In the genomic region with DNA sequence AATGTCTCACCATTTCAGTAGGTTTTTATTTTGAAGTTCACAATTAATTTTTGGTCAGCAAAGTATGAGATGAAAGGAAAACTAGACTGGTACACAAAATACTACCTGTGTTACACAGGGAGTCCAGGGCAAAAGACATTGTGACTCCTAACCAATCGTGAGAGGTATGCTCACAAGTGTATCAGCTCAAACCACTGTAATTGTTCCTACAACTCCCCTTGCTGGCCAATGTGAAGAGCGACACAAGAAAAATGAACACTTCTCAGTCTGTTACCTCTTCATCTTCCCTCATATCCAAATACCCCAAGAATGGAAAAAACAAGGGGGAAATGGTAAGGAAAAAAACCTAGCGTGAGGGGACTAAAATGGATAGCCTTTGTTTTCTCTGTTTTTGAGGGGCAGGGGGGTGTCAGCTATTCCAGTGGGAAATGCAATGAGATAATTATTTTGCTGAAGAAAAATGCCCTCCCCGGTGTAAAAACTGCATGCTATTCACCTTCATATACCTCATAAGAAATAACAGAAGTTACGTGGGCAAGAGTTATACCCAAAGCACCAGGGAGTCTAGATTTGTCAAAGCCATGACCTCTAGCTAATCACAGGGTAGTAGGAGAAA, we compare ENCODE assay signal across 9 cellular contexts. TPM values are rescaled to one million over a fixed set of nuclear protein-coding genes. Genes with fewer than 3 reads are reported as not detected.
A peak's percentile ranks its signal among the peaks of the same experiment; 100 is the strongest.
DNase-seq lines count a peak whose midpoint lies in the region; ATAC-seq, FAIRE-seq and TF ChIP-seq lines count a peak whose summit lies in the region.
"Had no signal": no experiment of that assay in that cellular context is flagged by ENCODE, and none has a peak within 500 bp of the region (broad histone marks: within the 10 kb centered on the region; RNA-seq: fewer than 3 reads in every experiment).

No MANE protein-coding gene starts in this region.

- peaks cover 3% of the 10 kb centered on the region for H3K27me3 ChIP-seq in DND-41 (ENCODE audit: insufficient read depth, low read length, poor library complexity)
- peaks cover 12% of the 10 kb centered on the region for H3K27me3 ChIP-seq in endodermal cell (ENCODE audit: control insufficient read depth, insufficient read depth, low read length, poor library complexity, severe bottlenecking)
- no peaks in the 10 kb centered on the region for H3K27me3 ChIP-seq in pancreas

- no peaks in the 10 kb centered on the region for H3K9me3 Mint-ChIP-seq in endodermal cell
- H3K9me3 Mint-ChIP-seq in activated naive CD8-positive, alpha-beta T cell treated with anti-CD3 and anti-CD28 coated beads, Interleukin-2, amount 50 U/mL, for 24 hours: no peaks in the 10 kb centered on the region

- TF ChIP-seq CTCF in DND-41 (IDR thresholded peaks at IDR 0.05; ENCODE audit: borderline replicate concordance, extremely low read depth, low read length, poor library complexity, severe bottlenecking) (peak; percentile 34), endodermal cell (conservative IDR thresholded peaks at IDR 0.05) (peak; percentile 78), pancreas (IDR thresholded peaks at IDR 0.05) (peak in 3 of 4 donors; percentile 31 to 45 (median 39))

- peak overlapping the region; percentile 83 for H3K27ac Mint-ChIP-seq in endodermal cell
- no peak overlapping the region for H3K27ac Mint-ChIP-seq in activated naive CD8-positive, alpha-beta T cell treated with anti-CD3 and anti-CD28 coated beads, Interleukin-2, amount 50 U/mL, for 24 hours

- H3K4me1 ChIP-seq in DND-41 (ENCODE audit: insufficient read depth, low read length) (0 out of 2 replicates have a peak, but pooled peaks cover 3% of the 10 kb centered on the region), endodermal cell (ENCODE audit: control insufficient read depth, insufficient read depth, low read length) (peaks cover 25% of the 10 kb centered on the region), pancreas (peaks cover 6 to 25% (median 8%) of the 10 kb centered on the region in 3 donors)

- H3K9ac ChIP-seq in DND-41 (ENCODE audit: low read depth, low read length) (no peak overlapping the region), endodermal cell (ENCODE audit: extremely low read depth, low read length, poor library complexity, severe bottlenecking) (no peak overlapping the region)

- H3K27ac ChIP-seq in DND-41 (ENCODE audit: low read length) (no peak overlapping the region), endodermal cell (ENCODE audit: low read depth, low read length) (no peak overlapping the region), pancreas (peak overlapping the region in 2 of 4 donors; percentile 57 to 65)

- H3K36me3 Mint-ChIP-seq in endodermal cell (ENCODE audit: low read depth): no peaks in the 10 kb centered on the region
- H3K36me3 Mint-ChIP-seq in activated naive CD8-positive, alpha-beta T cell treated with anti-CD3 and anti-CD28 coated beads, Interleukin-2, amount 50 U/mL, for 24 hours (ENCODE audit: low read depth): no peaks in the 10 kb centered on the region

- H3K4me2 ChIP-seq in DND-41 (ENCODE audit: insufficient read depth, low read length): no peak overlapping the region

- WGBS in endodermal cell (ENCODE audit: insufficient coverage in 1 of 2, insufficient read length in 1 of 2), 2 experiments: 22 to 47% methylated on average over 1 to 5 of the region's 5 CpGs
- 24 to 25% methylated on average over 5 of the region's 5 CpGs for WGBS in pancreas, 2 donors

- no peaks in the 10 kb centered on the region for H3K36me3 ChIP-seq in DND-41 (ENCODE audit: insufficient read depth, low read length)
- no peaks in the 10 kb centered on the region for H3K36me3 ChIP-seq in endodermal cell (ENCODE audit: control insufficient read depth, insufficient read depth, low read length)
- H3K36me3 ChIP-seq in pancreas: no peaks in the 10 kb centered on the region

- H3K27me3 Mint-ChIP-seq in endodermal cell (ENCODE audit: insufficient read depth): peaks cover 9% of the 10 kb centered on the region
- H3K27me3 Mint-ChIP-seq in activated naive CD8-positive, alpha-beta T cell treated with anti-CD3 and anti-CD28 coated beads, Interleukin-2, amount 50 U/mL, for 24 hours: peaks cover 5% of the 10 kb centered on the region

- H3K4me3 ChIP-seq in DND-41 (ENCODE audit: low read depth in 1 of 2, low read length in 2 of 2) (no peak overlapping the region), endodermal cell (ENCODE audit: low read length) (peak overlapping the region; percentile 51), pancreas (no peak overlapping the region)

- DNase-seq in DND-41: no peak
- DNase-seq in NOMO-1 treated with DMSO at 0.1 percent for 48 hours (lab: John Stamatoyannopoulos, UW; ENCODE audit: unreplicated experiment): peak; percentile 75
- no peak for DNase-seq in endodermal cell
- DNase-seq in pancreas: peak in 3 of 6 donors; percentile 20 to 37 (median 33)
- DNase-seq in occipital lobe (lab: John Stamatoyannopoulos, UW): no peak
- DNase-seq in activated naive CD8-positive, alpha-beta T cell treated with anti-CD3 and anti-CD28 coated beads, Interleukin-2, amount 50 U/mL, for 24 hours: no peak

- peaks cover 29% of the 10 kb centered on the region for H3K4me1 Mint-ChIP-seq in endodermal cell
- peaks cover 11% of the 10 kb centered on the region for H3K4me1 Mint-ChIP-seq in activated naive CD8-positive, alpha-beta T cell treated with anti-CD3 and anti-CD28 coated beads, Interleukin-2, amount 50 U/mL, for 24 hours

- peak overlapping the region; percentile 26 for H3K4me3 Mint-ChIP-seq in endodermal cell
- no peak overlapping the region for H3K4me3 Mint-ChIP-seq in activated naive CD8-positive, alpha-beta T cell treated with anti-CD3 and anti-CD28 coated beads, Interleukin-2, amount 50 U/mL, for 24 hours

- H4K20me1 ChIP-seq in DND-41 (ENCODE audit: insufficient read depth, low read length): no peaks in the 10 kb centered on the region

- no peaks in the 10 kb centered on the region for H3K79me2 ChIP-seq in DND-41 (ENCODE audit: insufficient read depth, low read length)

- H2AFZ ChIP-seq in DND-41 (ENCODE audit: low read depth, low read length): no peak overlapping the region

- ATAC-seq in DND-41 (ENCODE audit: insufficient read depth, low read depth): no peak
- peak; percentile 56 for ATAC-seq in GM19397 (IDR thresholded peaks at IDR 0.05; ENCODE audit: unreplicated experiment)
- ATAC-seq in HG03565 (IDR thresholded peaks at IDR 0.05; ENCODE audit: unreplicated experiment): peak; percentile 52
- peak; percentile 80 to 92 (median 86) for ATAC-seq in pancreas
- ATAC-seq in activated naive CD8-positive, alpha-beta T cell treated with anti-CD3 and anti-CD28 coated beads, Interleukin-2, amount 50 U/mL, for 24 hours: no peak

- intact Hi-C loops in pancreas (cut with DNase I): no loop called here

- H3K9me3 ChIP-seq in DND-41 (ENCODE audit: insufficient read depth, low read length, severe bottlenecking) (no peaks in the 10 kb centered on the region), endodermal cell (ENCODE audit: control insufficient read depth, low read length) (no peaks in the 10 kb centered on the region), pancreas (no peaks in the 10 kb centered on the region)

- no peak for FAIRE-seq in pancreas (lab: Jason Lieb, UNC)

RNA-seq across cellular contexts. Expression of gene NSUN7, which starts 30.6 kb away (rescaled TPM):
- 10 to 100 TPM; 17.9 to 29.6 TPM for total RNA-seq in endodermal cell
- polyA plus RNA-seq in endodermal cell (2013, experiment 1 of 2): 12.8 TPM
- polyA plus RNA-seq in endodermal cell (2013, experiment 2 of 2): 15.0 TPM
- 1 to 10 TPM; 4.5 to 7.2 (median 6.3) TPM for total RNA-seq in pancreas
- polyA plus RNA-seq in pancreas: 10 to 100 TPM in 1 of 2 donors, 1 to 10 TPM in 1; 6.1 to 10.5 TPM
- total RNA-seq in occipital lobe: 4.4 TPM
- total RNA-seq: T-helper 2 cell treated with Interferon-gamma antibody and Interleukin-4, amounts not matched to agents 100 ng/mL and 5 ng/mL, for 36 hours had no signal

Comparison
In these comparisons a context has a peak if more than half of its experiments do, and no peak if none do; other contexts are left out.
1. ATAC-seq: peak in GM19397 (single experiment), HG03565 (single experiment) and pancreas (4 of 4); none in DND-41 (single experiment) and activated naive CD8-positive, alpha-beta T cell treated with anti-CD3 and anti-CD28 coated beads, Interleukin-2, amount 50 U/mL, for 24 hours (single experiment).
2. Peak in every context shown above with its lines, with median percentiles within 50 percentile points of each other: CTCF ChIP-seq.